Comparison of ENCODE assay signal across 10 cellular contexts in genomic region chr7:455110-455928, GRCh38.
A peak's percentile ranks its signal among the peaks of the same experiment; 100 is the strongest.
DNase-seq lines count a peak whose midpoint lies in the region; ATAC-seq, FAIRE-seq and TF ChIP-seq lines count a peak whose summit lies in the region.
"Had no signal": no experiment of that assay in that cellular context is flagged by ENCODE, and none has a peak within 500 bp of the region (broad histone marks: within the 10 kb centered on the region; RNA-seq: fewer than 3 reads in every experiment).

No MANE protein-coding gene starts in this region.

- H3K9ac ChIP-seq in K562 (ENCODE audit: insufficient read depth in 1 of 2, low read depth in 2 of 2, low read length in 2 of 2), result peak overlapping the region in 1 of 2 experiments; percentile 78; a peak in 2 of 4 replicates

- H2AFZ ChIP-seq in K562 (ENCODE audit: low read depth, low read length), result peak overlapping the region; percentile 39; the same call in 1 of the 2 replicates

- DNase-seq in COLO668 (lab: John Stamatoyannopoulos, UW; ENCODE audit: unreplicated experiment) (peak; percentile 98), LoVo (ENCODE audit: low spot score) (peak; percentile 72), K562 (ENCODE audit: extremely low read depth in 1 of 4, low spot score in 3 of 4) (peak; percentile 75 to 89 (median 86)), mucosa of descending colon (peak; percentile 33 to 56 (median 49)), NOMO-1 treated with dmso at 0.1 percent for 144 hours (lab: John Stamatoyannopoulos, UW; ENCODE audit: unreplicated experiment) (no peak), UCSD-AML1 (lab: John Stamatoyannopoulos, UW; ENCODE audit: unreplicated experiment) (no peak)
- DNase-seq: activated CD8-positive, alpha-beta memory T cell treated with anti-CD3 and anti-CD28 coated beads, Interleukin-2, amount 50 U/mL, for 4 hours; foreskin keratinocyte had no signal

- peaks cover 3 to 35% of the 10 kb centered on the region in 2 experiments; a peak in 3 of 5 replicates for H3K27me3 ChIP-seq in K562 (ENCODE audit: control insufficient read depth in 2 of 2, insufficient read depth in 2 of 2, low read length in 2 of 2)

- no peaks in the 10 kb centered on the region for H4K20me1 ChIP-seq in K562 (replicated peaks; ENCODE audit: control insufficient read depth, insufficient read depth, low read length)

- no peak for FAIRE-seq in K562 (lab: Jason Lieb, UNC)

- in situ Hi-C loops in K562 (cut with MboI), result no loop called here

- BruUV-seq in K562 (replicated peaks; lab: Mats Ljungman, UMichigan), result no TSS peak

- TF ChIP-seq EP300 in K562 (IDR thresholded peaks at IDR 0.05; ENCODE audit: low read length), result no peak

- H3K4me3 ChIP-seq in K562 (no peak overlapping the region), mucosa of descending colon (no peak overlapping the region)

- H3K9me3 ChIP-seq in K562 (replicated peaks; ENCODE audit: control insufficient read depth, insufficient read depth, low read depth, low read length), result no peaks in the 10 kb centered on the region
- H3K9me3 ChIP-seq in mucosa of descending colon, result no peaks in the 10 kb centered on the region

- 14% methylated on average over 32 of the region's 42 CpGs for WGBS in K562 (ENCODE audit: insufficient coverage, low coverage, missing lambda C conversion rate)

- no peaks in the 10 kb centered on the region for H3K79me2 ChIP-seq in K562 (ENCODE audit: control insufficient read depth, insufficient read depth, low read length)

- POLR2A ChIA-PET in K562 (lab: Yijun Ruan, JAX), result interaction anchor here (0.5 to 1.1 kb wide), 3 partner anchors 17 to 1540 kb away, joined by 3 to 4 read pairs (median 3); no protein-coding TSS in a partner anchor

- ATAC-seq in K562 (peak; percentile 26), mucosa of descending colon (peak; percentile 9), GM18861 (IDR thresholded peaks at IDR 0.05; ENCODE audit: unreplicated experiment) (no peak), GM19328 (IDR thresholded peaks at IDR 0.05; ENCODE audit: unreplicated experiment) (no peak)
- ATAC-seq: foreskin keratinocyte had no signal

- TF ChIP-seq POLR2A in K562 (conservative IDR thresholded peaks at IDR 0.05), result no peak

- no peak overlapping the region for H3K27ac ChIP-seq in K562 (ENCODE audit: extremely low read depth, low read depth, low read length)
- H3K27ac ChIP-seq: foreskin keratinocyte had no signal

- TF ChIP-seq CTCF in K562 (IDR thresholded peaks at IDR 0.05 in 2 of 3, conservative IDR thresholded peaks at IDR 0.05 in 1 of 3; ENCODE audit: insufficient read depth in 2 of 3, low read depth in 1 of 3, low read length in 3 of 3), result no peak
- TF ChIP-seq CTCF in mucosa of descending colon (IDR thresholded peaks at IDR 0.05), result no peak

- CTCF ChIA-PET in K562 (lab: Yijun Ruan, JAX; ENCODE audit: low intra/inter-chr PET ratio), result interaction anchor here (0.6 kb wide), 1 partner anchor 200 kb away, joined by 3 read pairs; no protein-coding TSS in a partner anchor

- no peaks in the 10 kb centered on the region for H3K9me1 ChIP-seq in K562 (ENCODE audit: control insufficient read depth, insufficient read depth, low read length)

- no peak for TF ChIP-seq RAD21 in K562 (CRISPR knock-in tag; conservative IDR thresholded peaks at IDR 0.05 in 1 of 2, IDR thresholded peaks at IDR 0.05 in 1 of 2)

- no peak overlapping the region for H3K4me2 ChIP-seq in K562 (ENCODE audit: insufficient read depth, low read length)

- H3K4me1 ChIP-seq in K562 (replicated peaks in 1 of 2; ENCODE audit: control insufficient read depth in 2 of 2, insufficient read depth in 2 of 2, low read length in 2 of 2), result peaks cover under 1 to 63% of the 10 kb centered on the region in 2 experiments; a peak in 4 of 5 replicates
- H3K4me1 ChIP-seq in mucosa of descending colon (ENCODE audit: low read depth), result peaks cover 6% of the 10 kb centered on the region
- H3K4me1 ChIP-seq: foreskin keratinocyte had no signal

- intact Hi-C loops in K562 (cut with micrococcal nuclease), result no loop called here
- intact Hi-C loops in mucosa of descending colon (cut with DNase I, micrococcal nuclease), result no loop called here

- H3K36me3 ChIP-seq in K562 (ENCODE audit: control insufficient read depth, insufficient read depth, low read length) (no peaks in the 10 kb centered on the region), mucosa of descending colon (ENCODE audit: low read depth) (no peaks in the 10 kb centered on the region)

TF ChIP-seq in K562, 482 proteins besides CTCF, POLR2A, EP300 and RAD21:
- TF ChIP-seq MAZ (CRISPR knock-in tag; conservative IDR thresholded peaks at IDR 0.05 in 1 of 2, IDR thresholded peaks at IDR 0.05 in 1 of 2) (peak in 1 of 2 experiments; percentile 17; a peak in 1 of 4 replicates), NFIX (CRISPR knock-in tag; IDR thresholded peaks at IDR 0.05; ENCODE audit: low read depth) (0 out of 2 replicates have a peak, but pooled peaks have one; percentile 29), NFIC (IDR thresholded peaks at IDR 0.05) (peak; percentile 98), TFAP4 (CRISPR knock-in tag; IDR thresholded peaks at IDR 0.05; ENCODE audit: borderline replicate concordance) (no peak), FOXA3 (CRISPR knock-in tag; conservative IDR thresholded peaks at IDR 0.05 in 1 of 2, IDR thresholded peaks at IDR 0.05 in 1 of 2) (0 out of 4 replicates have a peak, but pooled peaks of 1 of the 2 experiments have one; percentile 20), ATF1 (CRISPR knock-in tag; IDR thresholded peaks at IDR 0.05) (no peak), ATF1 (tag; IDR thresholded peaks at IDR 0.05) (0 out of 2 replicates have a peak, but pooled peaks have one; percentile 11), ZNF316 (IDR thresholded peaks at IDR 0.05) (no peak), HIVEP1 (CRISPR knock-in tag; IDR thresholded peaks at IDR 0.05) (no peak), VEZF1 (CRISPR knock-in tag; IDR thresholded peaks at IDR 0.05) (peak; percentile 21; the same call in 1 of the 2 replicates), FOXP1 (CRISPR knock-in tag; IDR thresholded peaks at IDR 0.05) (0 out of 2 replicates have a peak, but pooled peaks have one; percentile 24), GABPB1 (CRISPR knock-in tag; IDR thresholded peaks at IDR 0.05) (0 out of 2 replicates have a peak, but pooled peaks have one; percentile 45), RBM34 (IDR thresholded peaks at IDR 0.05; ENCODE audit: borderline replicate concordance, insufficient read depth, low read length) (no peak), ETV5 (CRISPR knock-in tag; IDR thresholded peaks at IDR 0.05; ENCODE audit: low read depth) (no peak), MAX (CRISPR knock-in tag; IDR thresholded peaks at IDR 0.05) (peak; percentile 82), EGR1 (conservative IDR thresholded peaks at IDR 0.05) (peak; percentile 64), ZNF263 (CRISPR knock-in tag; IDR thresholded peaks at IDR 0.05; ENCODE audit: borderline replicate concordance) (0 out of 2 replicates have a peak, but pooled peaks have one; percentile 48), E2F6 (IDR thresholded peaks at IDR 0.05; ENCODE audit: borderline replicate concordance in 1 of 2, extremely low read depth in 1 of 2, insufficient read depth in 1 of 2, insufficient read length in 1 of 2, low read depth in 1 of 2, low read length in 1 of 2, poor library complexity in 1 of 2, severe bottlenecking in 1 of 2) (peak; percentile 58 to 87), STAT5B (CRISPR knock-in tag; IDR thresholded peaks at IDR 0.05) (no peak), L3MBTL2 (IDR thresholded peaks at IDR 0.05) (peak; percentile 43; the same call in 1 of the 2 replicates), SMAD1 (IDR thresholded peaks at IDR 0.05; ENCODE audit: low read depth, low read length, partially characterized antibody) (peak; percentile 73), CREBBP (IDR thresholded peaks at IDR 0.05; ENCODE audit: low read depth, low read length) (no peak)
TF ChIP-seq in K562: peak in this region for 14.

Comparison
In these comparisons a context has a peak if more than half of its experiments do, and no peak if none do; other contexts are left out.
1. DNase-seq: peak in COLO668 (single experiment), LoVo (single experiment), K562 (4 of 4) and mucosa of descending colon (3 of 3); none in NOMO-1 treated with dmso at 0.1 percent for 144 hours (single experiment) and UCSD-AML1 (single experiment).
2. ATAC-seq: peak in K562 (single experiment) and mucosa of descending colon (single experiment); none in GM18861 (single experiment) and GM19328 (single experiment).